8 cellular contexts compared by ENCODE assay signal in genomic region chr3:125766931-125767330, GRCh38.
DNase-seq lines count a peak whose midpoint lies in the region; ATAC-seq and TF ChIP-seq lines count a peak whose summit lies in the region.
"Not testable (repeated sequence)": the region's sequence is repeated elsewhere in the genome, so short reads cannot be mapped to it uniquely, and the experiment has no call there.

No MANE protein-coding gene starts in this region.

- not testable (repeated sequence) for H3K4ac ChIP-seq in neuronal stem cell (ENCODE audit: low read length)

- not testable (repeated sequence) for H2BK12ac ChIP-seq in neuronal stem cell (ENCODE audit: low read length)

- not testable (repeated sequence) for H3K23ac ChIP-seq in neuronal stem cell (ENCODE audit: low read depth, low read length, poor library complexity)

- 11% methylated on average over 22 of the region's 23 CpGs for WGBS in HUES64
- no CpG with 5 or more reads among the region's 23 CpGs for WGBS in neuronal stem cell (ENCODE audit: extremely low coverage in 2 of 2, insufficient read length in 2 of 2, insufficient replicate concordance in 1 of 2), 2 donors

- not testable (repeated sequence) for H3K9ac ChIP-seq in BLaER1; HUES64 (ENCODE audit: low read depth, low read length); neuronal stem cell (ENCODE audit: low read depth, low read length, poor library complexity)

- H3K4me3 Mint-ChIP-seq in activated B cell treated with CpG ODN at 0.5 μM for 24 hours (peak overlapping the region; percentile 79), immature natural killer cell (peak overlapping the region; percentile 66 to 84 (median 78))
- H3K4me3 Mint-ChIP-seq in activated naive CD4-positive, alpha-beta T cell treated with anti-CD3 and anti-CD28 coated beads, Interleukin-2, amount 10 ng/mL, durations not matched to agents 7 days and 5 days, result peak overlapping the region; percentile 57
- peak overlapping the region; percentile 86 for H3K4me3 Mint-ChIP-seq in stimulated activated memory B cell treated with anti-CD40 and anti-IgM and Interleukin-4, amounts not matched to agents 10 μg/mL and 1 μg/mL and 100 μg/mL, for 72 hours

- H2AK5ac ChIP-seq in neuronal stem cell (ENCODE audit: low read depth, low read length), result not testable (repeated sequence)

- not testable (repeated sequence) for H3K36me3 Mint-ChIP-seq in activated B cell treated with CpG ODN at 0.5 μM for 24 hours (ENCODE audit: low read depth); activated naive CD4-positive, alpha-beta T cell treated with anti-CD3 and anti-CD28 coated beads, Interleukin-2, amount 10 ng/mL, durations not matched to agents 7 days and 5 days; immature natural killer cell; stimulated activated memory B cell treated with anti-CD40 and anti-IgM and Interleukin-4, amounts not matched to agents 10 μg/mL and 1 μg/mL and 100 μg/mL, for 72 hours

- H4K20me1 ChIP-seq in BLaER1, result not testable (repeated sequence)

- H4K91ac ChIP-seq in neuronal stem cell (ENCODE audit: low read depth, low read length, poor library complexity), result not testable (repeated sequence)

- intact Hi-C loops in activated B cell treated with CpG ODN at 0.5 μM for 24 hours (cut with micrococcal nuclease), result loop anchor here (5.0 kb wide), 1 partner anchor 620 kb away; no protein-coding TSS in a partner anchor

- not testable (repeated sequence) for H2BK120ac ChIP-seq in neuronal stem cell (ENCODE audit: low read depth, low read length)

- H2BK5ac ChIP-seq in neuronal stem cell (ENCODE audit: low read length), result not testable (repeated sequence)

- ATAC-seq in activated B cell treated with CpG ODN at 0.5 μM for 24 hours (ENCODE audit: low read depth), result peak; percentile 34
- ATAC-seq in stimulated activated memory B cell treated with anti-CD40 and anti-IgM and Interleukin-4, amounts not matched to agents 10 μg/mL and 1 μg/mL and 100 μg/mL, for 72 hours, result not testable (repeated sequence)

- not testable (repeated sequence) for H3K9me3 ChIP-seq in BLaER1; HUES64 (ENCODE audit: insufficient read depth, low read depth, low read length); effector memory CD4-positive, alpha-beta T cell (ENCODE audit: control insufficient read depth, low read length); neuronal stem cell (replicated peaks in 1 of 2; ENCODE audit: control insufficient read depth in 2 of 2, insufficient read depth in 1 of 2, low read depth in 1 of 2, low read length in 2 of 2)

- POLR2A ChIA-PET in activated B cell treated with CpG ODN at 0.5 μM for 24 hours (lab: Charles Lee), result not testable (repeated sequence)

- H3K14ac ChIP-seq in neuronal stem cell (ENCODE audit: low read length), result not testable (repeated sequence)

- H3K4me2 ChIP-seq in BLaER1 (peak overlapping the region; percentile 83), neuronal stem cell (ENCODE audit: insufficient read depth, low read length, poor library complexity, severe bottlenecking) (peak overlapping the region; percentile 77)

- not testable (repeated sequence) for H3K9me3 Mint-ChIP-seq in activated B cell treated with CpG ODN at 0.5 μM for 24 hours; activated naive CD4-positive, alpha-beta T cell treated with anti-CD3 and anti-CD28 coated beads, Interleukin-2, amount 10 ng/mL, durations not matched to agents 7 days and 5 days; immature natural killer cell; stimulated activated memory B cell treated with anti-CD40 and anti-IgM and Interleukin-4, amounts not matched to agents 10 μg/mL and 1 μg/mL and 100 μg/mL, for 72 hours

- CTCF ChIA-PET in activated B cell treated with CpG ODN at 0.5 μM for 24 hours (lab: Charles Lee), result interaction anchor here (0.6 kb wide), 1 partner anchor 461 kb away, joined by 3 read pairs; no protein-coding TSS in a partner anchor
- CTCF ChIA-PET in activated naive CD4-positive, alpha-beta T cell treated with anti-CD3 and anti-CD28 coated beads, Interleukin-2, amount 10 ng/mL, durations not matched to agents 7 days and 5 days (lab: Charles Lee), result interaction anchor here (0.6 kb wide), 3 partner anchors 11 to 154 kb away, joined by 3 read pairs; no protein-coding TSS in a partner anchor

- H3K27me3 ChIP-seq in BLaER1, result peaks cover 11% of the 10 kb centered on the region
- peaks cover 21% of the 10 kb centered on the region for H3K27me3 ChIP-seq in HUES64 (ENCODE audit: insufficient read depth, low read length)
- H3K27me3 ChIP-seq in effector memory CD4-positive, alpha-beta T cell (replicated peaks; ENCODE audit: control insufficient read depth, insufficient read depth, low read length, poor library complexity, severe bottlenecking), result not testable (repeated sequence)
- H3K27me3 ChIP-seq in neuronal stem cell (ENCODE audit: control insufficient read depth in 3 of 3, insufficient read depth in 3 of 3, low read depth in 1 of 3, low read length in 3 of 3), result peaks cover 0 to 19% (median 3%) of the 10 kb centered on the region in 3 experiments

- not testable (repeated sequence) for H2BK15ac ChIP-seq in neuronal stem cell (ENCODE audit: low read length)

- not testable (repeated sequence) for TF ChIP-seq CTCF in activated B cell treated with CpG ODN at 0.5 μM for 24 hours (IDR thresholded peaks at IDR 0.05)

- not testable (repeated sequence) for H4K8ac ChIP-seq in neuronal stem cell (ENCODE audit: low read depth, low read length)

- not testable (repeated sequence) for H3K4me1 ChIP-seq in BLaER1; HUES64 (ENCODE audit: insufficient read depth, low read length); effector memory CD4-positive, alpha-beta T cell (ENCODE audit: control insufficient read depth, insufficient read depth, low read length, poor library complexity, severe bottlenecking); neuronal stem cell (ENCODE audit: control insufficient read depth in 2 of 2, insufficient read depth in 1 of 2, low read depth in 1 of 2, low read length in 2 of 2)

- H3K27ac ChIP-seq in BLaER1; HUES64 (ENCODE audit: low read depth, low read length); effector memory CD4-positive, alpha-beta T cell (ENCODE audit: insufficient read depth, low read length, poor library complexity, severe bottlenecking); neuronal stem cell (replicated peaks; ENCODE audit: low read length): not testable (repeated sequence)

- H3K18ac ChIP-seq in neuronal stem cell (ENCODE audit: low read length), result not testable (repeated sequence)

- not testable (repeated sequence) for H3K4me1 Mint-ChIP-seq in activated B cell treated with CpG ODN at 0.5 μM for 24 hours; activated naive CD4-positive, alpha-beta T cell treated with anti-CD3 and anti-CD28 coated beads, Interleukin-2, amount 10 ng/mL, durations not matched to agents 7 days and 5 days
- H3K4me1 Mint-ChIP-seq in immature natural killer cell, result peaks cover 10 to 12% of the 10 kb centered on the region in 2 donors
- peaks cover 23% of the 10 kb centered on the region for H3K4me1 Mint-ChIP-seq in stimulated activated memory B cell treated with anti-CD40 and anti-IgM and Interleukin-4, amounts not matched to agents 10 μg/mL and 1 μg/mL and 100 μg/mL, for 72 hours

- H3K27ac Mint-ChIP-seq in activated B cell treated with CpG ODN at 0.5 μM for 24 hours; activated naive CD4-positive, alpha-beta T cell treated with anti-CD3 and anti-CD28 coated beads, Interleukin-2, amount 10 ng/mL, durations not matched to agents 7 days and 5 days: not testable (repeated sequence)
- peak overlapping the region in 1 of 6 donors; percentile 53 for H3K27ac Mint-ChIP-seq in immature natural killer cell
- peak overlapping the region; percentile 78 for H3K27ac Mint-ChIP-seq in stimulated activated memory B cell treated with anti-CD40 and anti-IgM and Interleukin-4, amounts not matched to agents 10 μg/mL and 1 μg/mL and 100 μg/mL, for 72 hours

- H3K27me3 Mint-ChIP-seq in activated B cell treated with CpG ODN at 0.5 μM for 24 hours (peaks cover 12% of the 10 kb centered on the region), immature natural killer cell (ENCODE audit: low read depth in 3 of 3) (peaks cover 6 to 10% (median 8%) of the 10 kb centered on the region in 3 donors)
- H3K27me3 Mint-ChIP-seq in activated naive CD4-positive, alpha-beta T cell treated with anti-CD3 and anti-CD28 coated beads, Interleukin-2, amount 10 ng/mL, durations not matched to agents 7 days and 5 days, result peaks cover 72% of the 10 kb centered on the region
- peaks cover 30% of the 10 kb centered on the region for H3K27me3 Mint-ChIP-seq in stimulated activated memory B cell treated with anti-CD40 and anti-IgM and Interleukin-4, amounts not matched to agents 10 μg/mL and 1 μg/mL and 100 μg/mL, for 72 hours

- peak overlapping the region; percentile 66 for H3K4me3 ChIP-seq in BLaER1
- peak overlapping the region; percentile 63 for H3K4me3 ChIP-seq in HUES64 (ENCODE audit: low read length)
- H3K4me3 ChIP-seq in effector memory CD4-positive, alpha-beta T cell (ENCODE audit: insufficient read depth, low read depth, low read length, poor library complexity, severe bottlenecking), result peak overlapping the region; percentile 50
- not testable (repeated sequence) for H3K4me3 ChIP-seq in neuronal stem cell (ENCODE audit: low read length in 2 of 2)

- H2AFZ ChIP-seq in neuronal stem cell (ENCODE audit: low read length), result peak overlapping the region; percentile 99

- H3K79me1 ChIP-seq in neuronal stem cell (ENCODE audit: low read depth, low read length), result not testable (repeated sequence)

- not testable (repeated sequence) for H3K36me3 ChIP-seq in BLaER1; HUES64 (ENCODE audit: insufficient read depth, low read length); effector memory CD4-positive, alpha-beta T cell (ENCODE audit: control insufficient read depth, insufficient read depth, low read length); neuronal stem cell (replicated peaks in 1 of 2; ENCODE audit: control insufficient read depth in 2 of 2, insufficient read depth in 2 of 2, low read length in 2 of 2)

- not testable (repeated sequence) for DNase-seq in activated B cell treated with CpG ODN at 0.5 μM for 24 hours; effector memory CD4-positive, alpha-beta T cell; neuronal stem cell (ENCODE audit: low spot score)
- DNase-seq in activated naive CD4-positive, alpha-beta T cell treated with anti-CD3 and anti-CD28 coated beads, Interleukin-2, amount 10 ng/mL, durations not matched to agents 7 days and 5 days, result peak; percentile 25
- DNase-seq in immature natural killer cell, result peak; percentile 9 to 48 (median 19)
